13 cellular contexts compared by ENCODE assay signal in genomic region chr2:217995741-217996141, GRCh38. TPM values are rescaled to one million over a fixed set of nuclear protein-coding genes. Genes with fewer than 3 reads are reported as not detected.
DNase-seq lines count a peak whose midpoint lies in the region; ATAC-seq, FAIRE-seq and TF ChIP-seq lines count a peak whose summit lies in the region.
"Had no signal": no experiment of that assay in that cellular context is flagged by ENCODE, and none has a peak within 500 bp of the region (broad histone marks: within the 10 kb centered on the region; RNA-seq: fewer than 3 reads in every experiment).

No MANE protein-coding gene starts in this region.

- no TSS peak for BruUV-seq in HepG2 (replicated peaks; lab: Mats Ljungman, UMichigan)

- H3K4me3 ChIP-seq in HepG2 (replicated peaks in 1 of 3; ENCODE audit: insufficient read depth in 1 of 3, low read depth in 2 of 3, low read length in 3 of 3) (no peak overlapping the region), right lobe of liver (no peak overlapping the region), fibroblast of lung (replicated peaks in 1 of 4; ENCODE audit: control extremely low read depth in 1 of 4, insufficient read depth in 1 of 4, low read depth in 3 of 4, low read length in 4 of 4) (peak overlapping the region in 1 of 4 experiments; percentile 38), neuronal stem cell (ENCODE audit: low read length in 2 of 2) (no peak overlapping the region), aorta (ENCODE audit: low read length in 2 of 2) (no peak overlapping the region)

- in situ Hi-C loops in HepG2 (cut with HindIII; ENCODE audit: extremely low pct_ligation_motif_present, low pct_unique_long_range_greater_than_20kb) = no loop called here

- H2BK5ac ChIP-seq in neuronal stem cell (ENCODE audit: low read length) = no peak overlapping the region

- POLR2A ChIA-PET in HepG2 (lab: Yijun Ruan, JAX) = no interaction called here

- CTCF ChIA-PET in HepG2 (lab: Yijun Ruan, JAX; ENCODE audit: low intra/inter-chr PET ratio, low total read pairs) = no interaction called here

- TF ChIP-seq CTCF in HepG2 (CRISPR knock-in tag; IDR thresholded peaks at IDR 0.05) (no peak), right lobe of liver (IDR thresholded peaks at IDR 0.05) (no peak), fibroblast of lung (conservative IDR thresholded peaks at IDR 0.05 in 1 of 2, IDR thresholded peaks at IDR 0.05 in 1 of 2; ENCODE audit: low read depth in 1 of 2, low read length in 2 of 2) (no peak)

- FAIRE-seq in HepG2 (lab: Jason Lieb, UNC) = no peak

- TF ChIP-seq POLR2A in HepG2 (IDR thresholded peaks at IDR 0.05; ENCODE audit: insufficient read depth in 1 of 2, low read depth in 2 of 2, low read length in 2 of 2) = no peak
- no peak for TF ChIP-seq POLR2A in right lobe of liver (IDR thresholded peaks at IDR 0.05)

- TF ChIP-seq RAD21 in HepG2 (CRISPR knock-in tag; IDR thresholded peaks at IDR 0.05) = no peak

- H3K9me3 ChIP-seq in HepG2 (ENCODE audit: low read length) (no peaks in the 10 kb centered on the region), right lobe of liver (no peaks in the 10 kb centered on the region), fibroblast of lung (ENCODE audit: control insufficient read depth, insufficient read depth, low read depth, low read length) (no peaks in the 10 kb centered on the region), neuronal stem cell (replicated peaks in 1 of 2; ENCODE audit: control insufficient read depth in 2 of 2, insufficient read depth in 1 of 2, low read depth in 1 of 2, low read length in 2 of 2) (no peaks in the 10 kb centered on the region), aorta (ENCODE audit: control insufficient read depth, low read length) (no peaks in the 10 kb centered on the region)

- H3K23ac ChIP-seq in neuronal stem cell (ENCODE audit: low read depth, low read length, poor library complexity) = peak overlapping the region; percentile 25

- no peak overlapping the region for H3K18ac ChIP-seq in neuronal stem cell (ENCODE audit: low read length)

- H4K20me1 ChIP-seq in HepG2 (ENCODE audit: insufficient read depth, low read length) (no peaks in the 10 kb centered on the region), fibroblast of lung (ENCODE audit: control insufficient read depth, extremely low read depth, insufficient read depth, low read length) (peaks cover 1% of the 10 kb centered on the region)

- DNase-seq in HepG2 (ENCODE audit: low spot score) (no peak), right lobe of liver (no peak), fibroblast of lung (ENCODE audit: low read depth in 2 of 2) (peak in 1 of 2 donors; percentile 76), neuronal stem cell (ENCODE audit: low spot score) (no peak), aorta (peak; percentile 78 to 87)
- DNase-seq: activated T-cell treated with anti-CD3 and anti-CD28 coated beads, Interleukin-2, amount 50 U/mL, for 48 hours; GDM1; NCI-H187; stimulated activated CD4-positive, alpha-beta T cell treated with anti-CD3 and anti-CD28 coated beads, Interleukin-12 subunit alpha, Interleukin-12 subunit beta, amount 100 ng/mL, for 4 hours had no signal

- H3K14ac ChIP-seq in neuronal stem cell (ENCODE audit: low read length) = peak overlapping the region; percentile 67

- no peak overlapping the region for H4K91ac ChIP-seq in neuronal stem cell (ENCODE audit: low read depth, low read length, poor library complexity)

- H2BK12ac ChIP-seq in neuronal stem cell (ENCODE audit: low read length) = peak overlapping the region; percentile 80

- H2AFZ ChIP-seq in HepG2 (ENCODE audit: low read length) (no peak overlapping the region), fibroblast of lung (ENCODE audit: low read length) (no peak overlapping the region), neuronal stem cell (ENCODE audit: low read length) (no peak overlapping the region)

- H3K27ac ChIP-seq in HepG2 (ENCODE audit: extremely low read length, insufficient read depth, low read length) (no peak overlapping the region), right lobe of liver (no peak overlapping the region), fibroblast of lung (ENCODE audit: insufficient read depth, low read length) (peak overlapping the region; percentile 50), neuronal stem cell (replicated peaks; ENCODE audit: low read length) (no peak overlapping the region), aorta (ENCODE audit: low read depth in 1 of 2, low read length in 2 of 2) (peak overlapping the region in 1 of 2 donors; percentile 24)

- peak overlapping the region; percentile 33 for H2BK120ac ChIP-seq in neuronal stem cell (ENCODE audit: low read depth, low read length)

- no peak overlapping the region for H4K8ac ChIP-seq in neuronal stem cell (ENCODE audit: low read depth, low read length)

- peaks cover 9 to 54% of the 10 kb centered on the region in 2 experiments; a peak in 4 of 5 replicates for H3K27me3 ChIP-seq in HepG2 (ENCODE audit: control insufficient read depth in 1 of 2, insufficient read depth in 2 of 2, low read length in 2 of 2)
- H3K27me3 ChIP-seq in right lobe of liver = no peaks in the 10 kb centered on the region
- H3K27me3 ChIP-seq in fibroblast of lung (ENCODE audit: control insufficient read depth, insufficient read depth, low read length) = no peaks in the 10 kb centered on the region
- no peaks in the 10 kb centered on the region for H3K27me3 ChIP-seq in neuronal stem cell (ENCODE audit: control insufficient read depth in 3 of 3, insufficient read depth in 3 of 3, low read depth in 1 of 3, low read length in 3 of 3)
- H3K27me3 ChIP-seq in aorta (ENCODE audit: control insufficient read depth in 1 of 2, insufficient read depth in 2 of 2, low read length in 1 of 2) = no peaks in the 10 kb centered on the region

- no peak overlapping the region for H2AK5ac ChIP-seq in neuronal stem cell (ENCODE audit: low read depth, low read length)

- intact Hi-C loops in HepG2 (cut with micrococcal nuclease; ENCODE audit: unreplicated experiment) = no loop called here
- intact Hi-C loops in right lobe of liver (cut with DNase I) = loop anchor here in 1 of 2 donors (10.0 kb wide), 1 partner anchor 111 kb away; no protein-coding TSS in a partner anchor
- intact Hi-C loops in aorta (cut with DNase I) = loop anchor here in 1 of 2 donors (5.0 kb wide), 1 partner anchor 42 kb away; no protein-coding TSS in a partner anchor

- peaks cover 15% of the 10 kb centered on the region for H3K4me1 ChIP-seq in HepG2 (ENCODE audit: insufficient read depth, low read length)
- no peaks in the 10 kb centered on the region for H3K4me1 ChIP-seq in right lobe of liver
- peaks cover 35% of the 10 kb centered on the region for H3K4me1 ChIP-seq in fibroblast of lung (ENCODE audit: control insufficient read depth, extremely low read depth, insufficient read depth, low read length)
- H3K4me1 ChIP-seq in neuronal stem cell (ENCODE audit: control insufficient read depth in 2 of 2, insufficient read depth in 1 of 2, low read depth in 1 of 2, low read length in 2 of 2) = peaks cover 0 to 2% of the 10 kb centered on the region in 2 donors
- peaks cover 0 to 2% of the 10 kb centered on the region in 2 donors for H3K4me1 ChIP-seq in aorta (ENCODE audit: control insufficient read depth in 1 of 2, insufficient read depth in 2 of 2, low read length in 2 of 2)

- H3K36me3 ChIP-seq in HepG2 (replicated peaks in 1 of 2; ENCODE audit: control insufficient read depth in 1 of 2, insufficient read depth in 2 of 2, low read length in 2 of 2) = no peaks in the 10 kb centered on the region
- no peaks in the 10 kb centered on the region for H3K36me3 ChIP-seq in right lobe of liver
- H3K36me3 ChIP-seq in fibroblast of lung (ENCODE audit: control insufficient read depth, insufficient read depth, low read length) = peaks cover 4% of the 10 kb centered on the region
- no peaks in the 10 kb centered on the region for H3K36me3 ChIP-seq in neuronal stem cell (replicated peaks in 1 of 2; ENCODE audit: control insufficient read depth in 2 of 2, insufficient read depth in 2 of 2, low read length in 2 of 2)
- H3K36me3 ChIP-seq in aorta (ENCODE audit: control insufficient read depth in 1 of 2, insufficient read depth in 2 of 2, low read length in 1 of 2) = no peaks in the 10 kb centered on the region

- peak overlapping the region; percentile 15 for H2BK15ac ChIP-seq in neuronal stem cell (ENCODE audit: low read length)

- H3K4me2 ChIP-seq in HepG2 (ENCODE audit: low read depth, low read length) (no peak overlapping the region), fibroblast of lung (ENCODE audit: extremely low read depth, insufficient read depth, low read length) (peak overlapping the region; percentile 85), neuronal stem cell (ENCODE audit: insufficient read depth, low read length, poor library complexity, severe bottlenecking) (no peak overlapping the region)

- H3K9ac ChIP-seq in HepG2 (ENCODE audit: insufficient read depth, low read depth, low read length) (no peak overlapping the region), fibroblast of lung (ENCODE audit: insufficient read depth, low read length) (peak overlapping the region; percentile 11), neuronal stem cell (ENCODE audit: low read depth, low read length, poor library complexity) (peak overlapping the region; percentile 27)

- WGBS in HepG2 (ENCODE audit: low lambda C conversion rate) = 2% methylated on average over 6 of the region's 7 CpGs
- WGBS in right lobe of liver (ENCODE audit: insufficient coverage, low coverage, low lambda C conversion rate, missing lambda C conversion rate) = 18% methylated on average over 3 of the region's 7 CpGs
- no CpG with 5 or more reads among the region's 7 CpGs for WGBS in neuronal stem cell (ENCODE audit: extremely low coverage in 2 of 2, insufficient read length in 2 of 2, insufficient replicate concordance in 1 of 2), 2 donors
- WGBS in aorta, 2 donors = 1 to 3% methylated on average over 7 of the region's 7 CpGs

- TF ChIP-seq EP300 in HepG2 (IDR thresholded peaks at IDR 0.05; ENCODE audit: low read depth in 2 of 2, low read length in 2 of 2) (no peak), HepG2 (CRISPR knock-in tag; IDR thresholded peaks at IDR 0.05; ENCODE audit: borderline replicate concordance) (no peak)

- peak; percentile 15; the same call in 2 of the 3 replicates for ATAC-seq in HepG2
- ATAC-seq in right lobe of liver = no peak
- peak; percentile 67 for ATAC-seq in aorta (ENCODE audit: low FRiP score)
- ATAC-seq in HG02571 (IDR thresholded peaks at IDR 0.05; ENCODE audit: unreplicated experiment) = no peak
- ATAC-seq in HG03432 (IDR thresholded peaks at IDR 0.05; ENCODE audit: unreplicated experiment) = no peak
- ATAC-seq in GM18870 (IDR thresholded peaks at IDR 0.05; ENCODE audit: unreplicated experiment) = no peak

- no peak overlapping the region for H3K4ac ChIP-seq in neuronal stem cell (ENCODE audit: low read length)

- no peaks in the 10 kb centered on the region for H3K79me1 ChIP-seq in neuronal stem cell (ENCODE audit: low read depth, low read length)

- H3K79me2 ChIP-seq in HepG2 (ENCODE audit: insufficient read depth, low read length) (no peaks in the 10 kb centered on the region), fibroblast of lung (ENCODE audit: control insufficient read depth, insufficient read depth, low read length) (peaks cover 37% of the 10 kb centered on the region)

RNA-seq across cellular contexts. Expression of gene TNS1, which starts 7.1 kb away (rescaled TPM):
- total RNA-seq in HepG2 (2016; rRNA removed; fragmentation: Illumina TruSeq; extraction: Trizol) = 1.9 TPM in 2 replicates
- 0.51 and 0.71 TPM in 2 replicates for total RNA-seq in HepG2 (2016; cell fraction: cytosol; rRNA removed; fragmentation: Illumina TruSeq; extraction: Trizol; ENCODE audit: low read depth)
- total RNA-seq in HepG2 (2016; cell fraction: insoluble cytoplasmic fraction; rRNA removed; fragmentation: Illumina TruSeq; extraction: Trizol) = 1.1 and 1.7 TPM in 2 replicates
- total RNA-seq in HepG2 (2016; cell fraction: membrane; rRNA removed; fragmentation: Illumina TruSeq; extraction: Trizol) = 1.9 and 2.2 TPM in 2 replicates
- total RNA-seq in HepG2 (2016; cell fraction: nucleus; rRNA removed; fragmentation: Illumina TruSeq; extraction: Trizol) = 3.7 and 4.7 TPM in 2 replicates
- 118 and 127 TPM in 2 replicates for polyA plus RNA-seq in HepG2 (2011; rRNA removed)
- polyA plus RNA-seq in HepG2 (2011; cell fraction: cytosol; rRNA removed) = 72.1 and 78.8 TPM in 2 replicates
- polyA plus RNA-seq in HepG2 (2011; cell fraction: nucleus; rRNA removed) = 302 and 373 TPM in 2 replicates
- 63.6 and 87.8 TPM in 2 replicates for polyA plus RNA-seq in HepG2 (2012)
- 0.35 and 0.62 TPM in 2 replicates for polyA plus RNA-seq in HepG2 (2016; cell fraction: cytosol; fragmentation: Illumina TruSeq; extraction: Trizol; ENCODE audit: low read depth)
- 1.3 and 1.7 TPM in 2 replicates for polyA plus RNA-seq in HepG2 (2016; cell fraction: insoluble cytoplasmic fraction; fragmentation: Illumina TruSeq; extraction: Trizol; ENCODE audit: low read depth)
- 0.73 and 0.90 TPM in 2 replicates for polyA plus RNA-seq in HepG2 (2016; cell fraction: membrane; fragmentation: Illumina TruSeq; extraction: Trizol; ENCODE audit: low read depth)
- polyA plus RNA-seq in HepG2 (2016; cell fraction: nucleus; fragmentation: Illumina TruSeq; extraction: Trizol; ENCODE audit: insufficient read depth, low read depth) = 1.9 and 2.0 TPM in 2 replicates
- 3.6 and 445 TPM in 2 replicates for polyA minus RNA-seq in HepG2 (2011; rRNA and poly(A)+ RNA removed; ENCODE audit: low replicate concordance)
- polyA minus RNA-seq in HepG2 (2011; cell fraction: cytosol; rRNA and poly(A)+ RNA removed) = 116 and 155 TPM in 2 replicates
- 504 and 544 TPM in 2 replicates for polyA minus RNA-seq in HepG2 (2011; cell fraction: nucleus; rRNA and poly(A)+ RNA removed)
- 100 to 1,000 TPM in 3 of 6 experiments, 10 to 100 TPM in 3; 68.4 to 209 (median 99.2) TPM for total RNA-seq in right lobe of liver
- total RNA-seq in fibroblast of lung = 44.4 and 49.1 TPM in 2 replicates
- 13.9 and 47.1 TPM in 2 replicates for polyA plus RNA-seq in fibroblast of lung
- polyA plus RNA-seq in fibroblast of lung (2012) = 24.7 and 106 TPM in 2 replicates
- polyA minus RNA-seq in fibroblast of lung (ENCODE audit: low replicate concordance) = 212 and 695 TPM in 2 replicates
- polyA plus RNA-seq in neuronal stem cell (2013, experiment 1 of 2) = 1.1 TPM
- polyA plus RNA-seq in neuronal stem cell (2013, experiment 2 of 2) = 1.3 TPM
- 1,000 to 10,000 TPM; 1,456 to 1,949 TPM for total RNA-seq in aorta
- polyA plus RNA-seq in aorta = 100 to 1,000 TPM; 303 to 404 TPM
- polyA plus RNA-seq: IgD-negative memory B cell had no signal

Comparison
In these comparisons a context has a peak if more than half of its experiments do, and no peak if none do; other contexts are left out.
1. ATAC-seq: peak in HepG2 (single experiment) and aorta (single experiment); none in right lobe of liver (0 of 4), HG02571 (single experiment), HG03432 (single experiment) and GM18870 (single experiment).
2. DNase-seq: peak in aorta (2 of 2); none in HepG2 (single experiment), right lobe of liver (0 of 3) and neuronal stem cell (single experiment).